In the genomic region with DNA sequence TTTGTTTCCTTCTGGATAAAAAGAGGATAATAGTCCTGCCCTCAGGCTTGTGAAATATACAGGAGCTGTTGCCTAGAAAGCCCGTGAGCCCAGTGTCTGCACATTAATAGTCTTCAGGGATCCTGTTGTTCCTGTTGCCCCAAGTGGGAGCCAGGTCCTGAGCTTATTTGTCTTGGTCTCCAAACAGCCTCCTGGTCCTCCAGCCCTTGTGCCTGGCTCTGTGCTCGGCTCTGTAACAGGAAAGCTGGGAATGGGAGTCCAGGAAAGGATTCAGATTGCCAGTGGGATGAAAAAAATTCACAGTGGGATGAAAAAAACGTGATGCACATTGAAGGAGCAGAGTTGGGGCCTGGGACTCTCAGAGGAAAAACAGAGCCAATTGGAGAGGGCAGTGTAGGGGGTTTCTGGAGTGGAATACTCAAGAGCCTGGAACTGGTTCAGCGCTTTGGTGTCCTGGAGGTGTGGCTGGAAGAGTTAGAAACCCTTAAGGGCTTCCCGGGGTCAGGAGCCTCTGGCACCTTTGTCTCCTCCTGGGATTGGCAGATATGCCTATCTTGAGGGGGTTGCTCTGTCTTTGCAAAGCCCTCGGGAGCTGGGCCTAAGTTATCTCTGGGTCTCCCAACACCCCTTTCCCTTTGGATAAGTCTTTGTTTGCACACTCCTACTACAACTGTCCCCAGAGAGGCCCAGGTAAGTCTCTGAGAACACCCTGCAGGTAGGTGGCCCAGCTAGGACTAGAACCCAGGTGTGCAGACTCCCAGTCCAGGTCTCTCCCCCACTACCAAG, we compare ENCODE assay signal across 9 cellular contexts. TPM values are rescaled to one million over a fixed set of nuclear protein-coding genes. Genes with fewer than 3 reads are reported as not detected.
A peak's percentile ranks its signal among the peaks of the same experiment; 100 is the strongest.
DNase-seq lines count a peak whose midpoint lies in the region; ATAC-seq and TF ChIP-seq lines count a peak whose summit lies in the region.
"Had no signal": no experiment of that assay in that cellular context is flagged by ENCODE, and none has a peak within 500 bp of the region (broad histone marks: within the 10 kb centered on the region; RNA-seq: fewer than 3 reads in every experiment).

No MANE protein-coding gene starts in this region.

- BruUV-seq in PC-9 (replicated peaks; lab: Mats Ljungman, UMichigan), result TSS peak; percentile 76

- no peak for DNase-seq in PC-9
- no peak for DNase-seq in esophagus muscularis mucosa (ENCODE audit: extremely low spot score)
- no peak for DNase-seq in psoas muscle
- DNase-seq in superior temporal gyrus (ENCODE audit: extremely low spot score), result no peak
- no peak for DNase-seq in CD1c-positive myeloid dendritic cell (ENCODE audit: extremely low spot score)
- DNase-seq in NCI-H2029 treated with DMSO at 0.1 percent for 48 hours (lab: John Stamatoyannopoulos, UW), result no peak

- peaks cover 12% of the 10 kb centered on the region; the same call in 1 of the 2 replicates for H4K20me1 ChIP-seq in PC-9 (ENCODE audit: insufficient read depth)

- H3K36me3 ChIP-seq in PC-9 (ENCODE audit: low read depth) (peaks cover 7% of the 10 kb centered on the region; the same call in 1 of the 2 replicates), esophagus muscularis mucosa (peaks cover 0 to 10% (median 5%) of the 10 kb centered on the region in 4 donors), psoas muscle (ENCODE audit: insufficient read depth in 1 of 2, low read depth in 1 of 2) (peaks cover 0 to 6% of the 10 kb centered on the region in 2 donors)

- H3K4me1 ChIP-seq in PC-9 (replicated peaks; ENCODE audit: insufficient read depth) (peaks cover 23% of the 10 kb centered on the region), esophagus muscularis mucosa (peaks cover 21 to 37% (median 35%) of the 10 kb centered on the region in 4 donors), psoas muscle (peaks cover 16% of the 10 kb centered on the region)

- TF ChIP-seq EP300 in esophagus muscularis mucosa (IDR thresholded peaks at IDR 0.05), result no peak

- peaks cover 9% of the 10 kb centered on the region for H3F3A ChIP-seq in PC-9 (ENCODE audit: insufficient read depth, low read depth)

- H3K9me3 ChIP-seq in PC-9 (ENCODE audit: insufficient read depth, low read depth), result no peaks in the 10 kb centered on the region
- H3K9me3 ChIP-seq in esophagus muscularis mucosa, result no peaks in the 10 kb centered on the region
- no peaks in the 10 kb centered on the region for H3K9me3 ChIP-seq in psoas muscle

- H3K4me3 ChIP-seq in GM08714 (ENCODE audit: low read length), result peak overlapping the region; percentile 69
- H3K4me3 ChIP-seq in PC-9, result peak overlapping the region; percentile 97
- H3K4me3 ChIP-seq in esophagus muscularis mucosa, result peak overlapping the region; percentile 83 to 96 (median 90)
- H3K4me3 ChIP-seq in psoas muscle, result peak overlapping the region; percentile 72

- intact Hi-C loops in PC-9 (cut with micrococcal nuclease; ENCODE audit: unreplicated experiment), result loop anchor here (2.0 to 5.0 kb wide), 3 partner anchors 39 to 140 kb away; a partner anchor contains a TSS
- intact Hi-C loops in esophagus muscularis mucosa (cut with DNase I), result loop anchor here (5.0 to 10.0 kb wide), 2 partner anchors 197 to 210 kb away; a partner anchor contains a TSS
- intact Hi-C loops in psoas muscle (cut with DNase I), result loop anchor here in 1 of 2 donors (5.0 kb wide), 2 partner anchors 110 to 210 kb away; a partner anchor contains a TSS

- 63% methylated on average over 6 of the region's 6 CpGs for WGBS in esophagus muscularis mucosa
- WGBS in psoas muscle, 3 donors, result 61 to 68% (median 65%) methylated on average over 6 of the region's 6 CpGs

- no peaks in the 10 kb centered on the region for H3K27me3 ChIP-seq in PC-9 (ENCODE audit: insufficient read depth, low read depth)
- peaks cover 0 to 6% (median 0%) of the 10 kb centered on the region in 4 donors for H3K27me3 ChIP-seq in esophagus muscularis mucosa
- no peaks in the 10 kb centered on the region for H3K27me3 ChIP-seq in psoas muscle (ENCODE audit: insufficient read depth in 3 of 3, low read length in 2 of 3)

- TF ChIP-seq CTCF in PC-9 (conservative IDR thresholded peaks at IDR 0.05), result no peak
- TF ChIP-seq CTCF in esophagus muscularis mucosa (IDR thresholded peaks at IDR 0.05), result no peak
- TF ChIP-seq CTCF in psoas muscle (IDR thresholded peaks at IDR 0.05), result no peak

- no peaks in the 10 kb centered on the region for H3K9me2 ChIP-seq in PC-9 (ENCODE audit: insufficient read depth)

- no peak overlapping the region; the same call in 1 of the 2 replicates for H3K27ac ChIP-seq in PC-9
- H3K27ac ChIP-seq in esophagus muscularis mucosa (replicated peaks in 1 of 4), result peak overlapping the region; percentile 96 to 98 (median 97)
- H3K27ac ChIP-seq in psoas muscle, result peak overlapping the region; percentile 94

- H2AFZ ChIP-seq in PC-9, result peak overlapping the region; percentile 89

- ATAC-seq in psoas muscle, result no peak
- no peak for ATAC-seq in activated CD4-positive, CD25-positive, alpha-beta regulatory T cell treated with anti-CD3 and anti-CD28 coated beads, Interleukin-2, amount 50 U/mL, for 24 hours

- POLR2A ChIA-PET in PC-9 (lab: Charles Lee; ENCODE audit: unreplicated experiment), result interaction anchor here (0.6 kb wide), 1 partner anchor 39 kb away, joined by 15 read pairs; no protein-coding TSS in a partner anchor

- peaks cover 30% of the 10 kb centered on the region for H3K79me2 ChIP-seq in PC-9 (ENCODE audit: low read depth)

- CTCF ChIA-PET in PC-9 (lab: Charles Lee), result interaction anchor here (0.7 to 1.2 kb wide), 4 partner anchors 209 to 364 kb away, joined by 4 to 16 read pairs (median 5); no protein-coding TSS in a partner anchor

- H3K4me2 ChIP-seq in PC-9, result peak overlapping the region; percentile 97

- TF ChIP-seq POLR2A in esophagus muscularis mucosa (IDR thresholded peaks at IDR 0.05; ENCODE audit: low read depth), result no peak

RNA-seq across cellular contexts. Expression of a gene that starts 2.3 kb away (rescaled TPM):
- total RNA-seq in PC-9 (2021) (195 and 199 TPM in 2 replicates), esophagus muscularis mucosa (100 to 1,000 TPM in 2 of 4 donors, 10 to 100 TPM in 2; 61.6 to 158 (median 100) TPM), psoas muscle (100 to 1,000 TPM in 3 of 4 donors, 10 to 100 TPM in 1; 90.7 to 125 (median 121) TPM)
- 10 to 100 TPM; 35.2 to 84.9 (median 60.1) TPM for polyA plus RNA-seq in psoas muscle

RNA-seq across cellular contexts. Expression of a gene that starts 5.7 kb away (rescaled TPM):
- total RNA-seq in PC-9 (2021) (not detected in 2 replicates), esophagus muscularis mucosa (10 to 100 TPM; 26.6 to 78.7 (median 33.1) TPM), psoas muscle (10 to 100 TPM in 2 of 4 donors, 1 to 10 TPM in 2; 5.3 to 14.2 (median 9.4) TPM)
- polyA plus RNA-seq in psoas muscle, result 1 to 10 TPM; 2.9 to 4.5 (median 4.5) TPM
- total RNA-seq: T-helper 1 cell treated with Interleukin-12 subunit alpha and Interleukin-12 subunit beta and Interleukin-4 antibody, amounts not matched to agents 30 ng/mL and 1 ng/mL, for 36 hours had no signal

RNA-seq across cellular contexts. Expression of a gene that starts 21.7 kb away (rescaled TPM):
- not detected in 2 replicates for total RNA-seq in PC-9 (2021)
- 1 to 10 TPM; 1.2 to 1.3 (median 1.3) TPM for total RNA-seq in esophagus muscularis mucosa
- total RNA-seq in psoas muscle, result not detected
- under 1 TPM in 1 of 3 donors, not detected in 2; 0.07 TPM for polyA plus RNA-seq in psoas muscle
- total RNA-seq: T-helper 1 cell treated with Interleukin-12 subunit alpha and Interleukin-12 subunit beta and Interleukin-4 antibody, amounts not matched to agents 30 ng/mL and 1 ng/mL, for 36 hours had no signal

RNA-seq across cellular contexts. Expression of a gene that starts 30.4 kb away (rescaled TPM):
- total RNA-seq in PC-9 (2021) (4.7 and 5.0 TPM in 2 replicates), esophagus muscularis mucosa (1 to 10 TPM in 1 of 4 donors, under 1 TPM in 1, not detected in 2; 0.40 to 1.0 TPM), psoas muscle (under 1 TPM in 2 of 4 donors, not detected in 2; 0.22 to 0.36 TPM)
- not detected for polyA plus RNA-seq in psoas muscle
- total RNA-seq: T-helper 1 cell treated with Interleukin-12 subunit alpha and Interleukin-12 subunit beta and Interleukin-4 antibody, amounts not matched to agents 30 ng/mL and 1 ng/mL, for 36 hours had no signal
